8 cellular contexts compared by ENCODE assay signal in the genomic region with DNA sequence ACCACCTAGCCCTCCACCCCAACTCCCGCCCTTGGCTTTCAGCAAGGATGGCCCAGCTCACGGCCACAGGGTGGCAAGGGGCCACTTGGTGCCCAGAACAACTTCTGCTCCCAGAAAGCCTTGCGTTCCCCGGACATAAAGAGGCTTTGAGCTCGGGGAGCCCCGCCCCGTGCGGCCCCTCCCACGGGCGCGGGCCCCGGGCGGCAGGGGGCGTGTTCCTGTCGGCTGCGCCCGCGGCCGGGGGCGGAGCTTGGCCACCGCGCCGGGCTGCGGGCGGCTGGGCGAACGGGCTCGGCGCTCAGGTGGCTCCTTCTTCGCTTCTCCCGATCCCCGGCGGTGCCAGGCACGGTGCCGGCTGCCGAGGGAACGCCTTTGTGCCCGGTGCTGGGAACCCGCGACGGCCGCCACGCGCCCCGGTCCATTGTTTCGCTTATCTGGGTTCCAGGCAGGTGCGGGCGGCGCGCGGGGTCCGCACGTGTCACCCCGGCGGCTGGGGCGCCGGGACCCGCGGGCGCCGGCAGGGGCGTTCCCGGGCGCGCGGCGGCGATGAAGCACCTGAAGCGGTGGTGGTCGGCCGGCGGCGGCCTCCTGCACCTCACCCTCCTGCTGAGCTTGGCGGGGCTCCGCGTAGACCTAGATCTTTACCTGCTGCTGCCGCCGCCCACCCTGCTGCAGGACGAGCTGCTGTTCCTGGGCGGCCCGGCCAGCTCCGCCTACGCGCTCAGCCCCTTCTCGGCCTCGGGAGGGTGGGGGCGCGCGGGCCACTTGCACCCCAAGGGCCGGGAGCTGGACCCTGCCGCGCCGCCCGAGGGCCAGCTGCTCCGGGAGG. TPM values are rescaled to one million over a fixed set of nuclear protein-coding genes. Genes with fewer than 3 reads are reported as not detected.
DNase-seq lines count a peak whose midpoint lies in the region; ATAC-seq and TF ChIP-seq lines count a peak whose summit lies in the region.

A gene with protein sequence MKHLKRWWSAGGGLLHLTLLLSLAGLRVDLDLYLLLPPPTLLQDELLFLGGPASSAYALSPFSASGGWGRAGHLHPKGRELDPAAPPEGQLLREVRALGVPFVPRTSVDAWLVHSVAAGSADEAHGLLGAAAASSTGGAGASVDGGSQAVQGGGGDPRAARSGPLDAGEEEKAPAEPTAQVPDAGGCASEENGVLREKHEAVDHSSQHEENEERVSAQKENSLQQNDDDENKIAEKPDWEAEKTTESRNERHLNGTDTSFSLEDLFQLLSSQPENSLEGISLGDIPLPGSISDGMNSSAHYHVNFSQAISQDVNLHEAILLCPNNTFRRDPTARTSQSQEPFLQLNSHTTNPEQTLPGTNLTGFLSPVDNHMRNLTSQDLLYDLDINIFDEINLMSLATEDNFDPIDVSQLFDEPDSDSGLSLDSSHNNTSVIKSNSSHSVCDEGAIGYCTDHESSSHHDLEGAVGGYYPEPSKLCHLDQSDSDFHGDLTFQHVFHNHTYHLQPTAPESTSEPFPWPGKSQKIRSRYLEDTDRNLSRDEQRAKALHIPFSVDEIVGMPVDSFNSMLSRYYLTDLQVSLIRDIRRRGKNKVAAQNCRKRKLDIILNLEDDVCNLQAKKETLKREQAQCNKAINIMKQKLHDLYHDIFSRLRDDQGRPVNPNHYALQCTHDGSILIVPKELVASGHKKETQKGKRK (plus strand): TSS at position 246 of the 829 bp plus-strand sequence. CDS start 301 bp downstream, at position 547.

- in situ Hi-C loops in gastrocnemius medialis (cut with MboI; ENCODE audit: low sequenced_read_pairs in 4 of 4): no loop called here

- H3K4me1 ChIP-seq in iPS DF 6.9 (ENCODE audit: control insufficient read depth, insufficient read depth, low read length) (peaks cover 19% of the 10 kb centered on the region; the same call in 1 of the 2 replicates), gastrocnemius medialis (peaks cover 0 to 3% of the 10 kb centered on the region in 2 donors)

- H3K27me3 ChIP-seq in iPS DF 6.9 (ENCODE audit: control insufficient read depth, insufficient read depth, low read length) (no peaks in the 10 kb centered on the region), gastrocnemius medialis (peaks cover 34 to 44% (median 37%) of the 10 kb centered on the region in 3 donors)

- peak; percentile 72 for DNase-seq in NCI-H146 treated with DMSO at 0.1 percent for 48 hours (lab: John Stamatoyannopoulos, UW; ENCODE audit: unreplicated experiment)
- DNase-seq in T-helper 9 cell: peak; percentile 74
- peak; percentile 92 for DNase-seq in astrocyte of the hippocampus (ENCODE audit: low read depth, low spot score)
- DNase-seq in iPS DF 6.9 (ENCODE audit: low read depth, low spot score): peak; percentile 47
- peak in 1 of 2 donors; percentile 48 for DNase-seq in gastrocnemius medialis
- no peak for DNase-seq in GF-D8 (lab: John Stamatoyannopoulos, UW)

- H3K36me3 ChIP-seq in iPS DF 6.9 (ENCODE audit: control insufficient read depth, insufficient read depth, low read length): no peaks in the 10 kb centered on the region
- no peaks in the 10 kb centered on the region for H3K36me3 ChIP-seq in gastrocnemius medialis

- whole genome bisulfite sequencing in iPS DF 6.9 (ENCODE audit: insufficient coverage, insufficient read length): no CpG with 5 or more reads among the region's 95 CpGs

- peak in 1 of 5 experiments; percentile 33 for TF ChIP-seq CTCF in gastrocnemius medialis (IDR thresholded peaks at IDR 0.05 in 4 of 5, conservative IDR thresholded peaks at IDR 0.05 in 1 of 5)

- intact Hi-C loops in gastrocnemius medialis (cut with DNase I; ENCODE audit: low total_unique reads): no loop called here

- TF ChIP-seq POLR2A in gastrocnemius medialis (IDR thresholded peaks at IDR 0.05): peak in 1 of 2 donors; percentile 13

- peak within 1 kb of the TSS; percentile 65 for H3K4me3 ChIP-seq in iPS DF 6.9 (ENCODE audit: low read length)
- peak within 1 kb of the TSS; percentile 45 to 60 (median 53) for H3K4me3 ChIP-seq in gastrocnemius medialis

- H3K27ac ChIP-seq in iPS DF 6.9 (ENCODE audit: low read length) (no peak within 1 kb of the TSS), gastrocnemius medialis (no peak within 1 kb of the TSS)

- ATAC-seq in GM18498 (IDR thresholded peaks at IDR 0.05; ENCODE audit: unreplicated experiment) (peak; percentile 77), HG02763 (IDR thresholded peaks at IDR 0.05; ENCODE audit: unreplicated experiment) (peak; percentile 66), gastrocnemius medialis (peak; percentile 24 to 54)

- H3K9me3 ChIP-seq in iPS DF 6.9 (ENCODE audit: control insufficient read depth, insufficient read depth, low read length) (no peaks in the 10 kb centered on the region), gastrocnemius medialis (no peaks in the 10 kb centered on the region)

RNA-seq across cellular contexts. Expression of the gene that starts here (rescaled TPM):
- total RNA-seq in gastrocnemius medialis: 1 to 10 TPM; 1.1 to 6.2 (median 1.7) TPM
